ENCODE assay signal across 10 cellular contexts in the genomic region with DNA sequence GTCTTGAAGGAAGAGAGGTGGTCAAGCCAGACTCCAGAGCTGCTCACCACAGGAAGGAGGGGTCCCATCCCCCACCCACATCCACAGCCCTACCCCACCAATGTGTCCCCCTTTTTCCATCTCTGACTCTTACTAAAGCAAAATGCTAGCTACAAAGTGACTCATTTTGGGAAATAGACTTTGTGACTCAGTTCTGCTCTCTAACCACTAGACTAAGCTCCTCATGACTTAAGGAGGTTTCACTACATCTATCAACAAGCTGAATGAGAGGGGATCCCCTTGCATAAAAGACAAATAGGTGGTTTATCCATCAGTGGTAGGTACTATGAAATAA. TPM values are rescaled to one million over a fixed set of nuclear protein-coding genes. Genes with fewer than 3 reads are reported as not detected.
DNase-seq lines count a peak whose midpoint lies in the region; ATAC-seq, FAIRE-seq and TF ChIP-seq lines count a peak whose summit lies in the region.
"Had no signal": no experiment of that assay in that cellular context is flagged by ENCODE, and none has a peak within 500 bp of the region (broad histone marks: within the 10 kb centered on the region; RNA-seq: fewer than 3 reads in every experiment).

No MANE protein-coding gene starts in this region.

- H3K27me3 ChIP-seq in GM12878 (replicated peaks in 1 of 2; ENCODE audit: control insufficient read depth in 2 of 2, insufficient read depth in 2 of 2, low read length in 1 of 2) (no peaks in the 10 kb centered on the region), heart right ventricle (peaks cover 0 to 4% (median 0%) of the 10 kb centered on the region in 7 donors)
- H3K27me3 ChIP-seq in CD8-positive, alpha-beta T cell (ENCODE audit: insufficient read depth, low read length): no peaks in the 10 kb centered on the region

- TF ChIP-seq POLR2A in GM12878 (IDR thresholded peaks at IDR 0.05; ENCODE audit: low read depth, low read length): no peak

- H3K27ac Mint-ChIP-seq in naive thymus-derived CD8-positive, alpha-beta T cell: no peak overlapping the region
- H3K27ac Mint-ChIP-seq in CD8-positive, alpha-beta T cell: no peak overlapping the region

- SMC1A ChIA-PET in GM12878 (lab: Charles Lee; ENCODE audit: uncharacterized antibody, unreplicated experiment): interaction anchor here (0.8 to 4.5 kb wide), 5 partner anchors 9 to 41 kb away, joined by 3 to 38 read pairs (median 3); no protein-coding TSS in a partner anchor

- H3K79me2 ChIP-seq in GM12878 (ENCODE audit: control insufficient read depth, insufficient read depth, low read length): no peaks in the 10 kb centered on the region

- peak; percentile 99 for ATAC-seq in HG03378 (IDR thresholded peaks at IDR 0.05; ENCODE audit: unreplicated experiment)
- peak; percentile 96 for ATAC-seq in GM12878
- no peak for ATAC-seq in naive thymus-derived CD8-positive, alpha-beta T cell
- no peak for ATAC-seq in CD8-positive, alpha-beta T cell
- no peak for ATAC-seq in heart right ventricle

- H3K36me3 Mint-ChIP-seq in naive thymus-derived CD8-positive, alpha-beta T cell: no peaks in the 10 kb centered on the region
- H3K36me3 Mint-ChIP-seq in CD8-positive, alpha-beta T cell: no peaks in the 10 kb centered on the region

- H3K27me3 Mint-ChIP-seq in naive thymus-derived CD8-positive, alpha-beta T cell: peaks cover 0 to 24% (median 2%) of the 10 kb centered on the region in 5 donors
- no peaks in the 10 kb centered on the region for H3K27me3 Mint-ChIP-seq in CD8-positive, alpha-beta T cell (ENCODE audit: low read depth)

- DNase-seq in GM12865 (ENCODE audit: low read depth) (peak; percentile 81), GM20000 (ENCODE audit: low spot score) (peak; percentile 39), GM12878 (ENCODE audit: low read depth, low spot score) (peak; percentile 77), heart right ventricle (no peak), globus pallidus (ENCODE audit: low spot score) (no peak)
- no peak for DNase-seq in naive thymus-derived CD8-positive, alpha-beta T cell
- DNase-seq in CD8-positive, alpha-beta T cell: no peak
- DNase-seq: activated CD4-positive, CD25-positive, alpha-beta regulatory T cell treated with anti-CD3 and anti-CD28 coated beads, Interleukin-2, amount 50 U/mL, for 72 hours had no signal

- POLR2A ChIA-PET in GM12878 (lab: Charles Lee): interaction anchor here (1.1 kb wide), 1 partner anchor 45 kb away, joined by 8 read pairs; no protein-coding TSS in a partner anchor
- POLR2A ChIA-PET in naive thymus-derived CD8-positive, alpha-beta T cell (lab: Charles Lee): interaction anchor here (1.3 kb wide), 1 partner anchor 35 kb away, joined by 3 read pairs; the partner anchor contains the start of gene ADRB2
- POLR2A ChIA-PET in CD8-positive, alpha-beta T cell (lab: Charles Lee): no interaction called here

- no peak overlapping the region for H3K27ac ChIP-seq in GM12878 (ENCODE audit: control insufficient read depth, insufficient read depth)
- no peak overlapping the region for H3K27ac ChIP-seq in CD8-positive, alpha-beta T cell (ENCODE audit: low read depth, low read length)
- no peak overlapping the region for H3K27ac ChIP-seq in heart right ventricle

- H3K9me3 ChIP-seq in GM12878 (replicated peaks; ENCODE audit: control insufficient read depth, insufficient read depth, low read length) (no peaks in the 10 kb centered on the region), heart right ventricle (no peaks in the 10 kb centered on the region)
- no peaks in the 10 kb centered on the region for H3K9me3 ChIP-seq in CD8-positive, alpha-beta T cell (ENCODE audit: low read length)

- no peaks in the 10 kb centered on the region for H3K9me3 Mint-ChIP-seq in naive thymus-derived CD8-positive, alpha-beta T cell
- no peaks in the 10 kb centered on the region for H3K9me3 Mint-ChIP-seq in CD8-positive, alpha-beta T cell

- H3K36me3 ChIP-seq in GM12878 (ENCODE audit: control insufficient read depth in 2 of 2, insufficient read depth in 2 of 2, low read length in 1 of 2) (no peaks in the 10 kb centered on the region), heart right ventricle (no peaks in the 10 kb centered on the region)
- H3K36me3 ChIP-seq in CD8-positive, alpha-beta T cell (ENCODE audit: insufficient read depth, low read length): no peaks in the 10 kb centered on the region

- TF ChIP-seq CTCF in GM12865 (IDR thresholded peaks at IDR 0.05; ENCODE audit: insufficient read depth, low read depth, low read length, missing control alignments): no peak
- no peak for TF ChIP-seq CTCF in GM20000 (IDR thresholded peaks at IDR 0.05; ENCODE audit: extremely low read depth, missing control alignments)
- TF ChIP-seq CTCF in GM12878 (IDR thresholded peaks at IDR 0.05 in 2 of 3, conservative IDR thresholded peaks at IDR 0.05 in 1 of 3; ENCODE audit: control insufficient read depth in 2 of 3, extremely low read depth in 1 of 3, insufficient read depth in 1 of 3, low read depth in 3 of 3, low read length in 3 of 3): no peak
- TF ChIP-seq CTCF in CD8-positive, alpha-beta T cell (IDR thresholded peaks at IDR 0.05): no peak
- no peak for TF ChIP-seq CTCF in heart right ventricle (IDR thresholded peaks at IDR 0.05)

- no peak overlapping the region for H3K4me3 Mint-ChIP-seq in naive thymus-derived CD8-positive, alpha-beta T cell
- H3K4me3 Mint-ChIP-seq in CD8-positive, alpha-beta T cell: no peak overlapping the region

- 0 out of 2 replicates have a peak, but pooled peaks have one; percentile 6 for TF ChIP-seq RAD21 in GM12878 (IDR thresholded peaks at IDR 0.05; ENCODE audit: insufficient read depth, low read depth, low read length)

- no peak overlapping the region for H3K9ac ChIP-seq in GM12878 (ENCODE audit: control insufficient read depth, insufficient read depth, low read length)

- peak; percentile 35 for FAIRE-seq in GM12878 (lab: Jason Lieb, UNC)
- FAIRE-seq: islet of Langerhans had no signal

- RAD21 ChIA-PET in GM12878 (lab: Charles Lee; ENCODE audit: unreplicated experiment): interaction anchor here (0.9 to 2.3 kb wide), 7 partner anchors 14 to 52 kb away, joined by 3 to 8 read pairs (median 4); no protein-coding TSS in a partner anchor

- in situ Hi-C loops in GM12878 (cut with MboI): no loop called here

- BruUV-seq in GM12878 (replicated peaks; lab: Mats Ljungman, UMichigan): no TSS peak

- H3K4me2 ChIP-seq in GM12878 (ENCODE audit: control insufficient read depth, insufficient read depth): peak overlapping the region; percentile 53

- H3K4me1 ChIP-seq in GM12878 (ENCODE audit: control insufficient read depth, insufficient read depth, low read length) (peaks cover 37% of the 10 kb centered on the region), heart right ventricle (peaks cover 0 to 27% (median 0%) of the 10 kb centered on the region in 9 donors)
- no peaks in the 10 kb centered on the region for H3K4me1 ChIP-seq in CD8-positive, alpha-beta T cell (ENCODE audit: insufficient read depth, low read length)

- no peaks in the 10 kb centered on the region for H4K20me1 ChIP-seq in GM12878 (ENCODE audit: control insufficient read depth, insufficient read depth)

- peak; percentile 53 to 93; a peak in 2 of 4 replicates for TF ChIP-seq EP300 in GM12878 (IDR thresholded peaks at IDR 0.05; ENCODE audit: borderline replicate concordance in 1 of 2, control insufficient read depth in 1 of 2, low read depth in 2 of 2, low read length in 2 of 2)

- no peak overlapping the region for H2AFZ ChIP-seq in GM12878 (ENCODE audit: control insufficient read depth, low read depth, low read length)

- CTCF ChIA-PET in GM12878 (lab: Yijun Ruan, JAX): interaction anchor here (1.1 to 2.3 kb wide), 7 partner anchors 16 to 167 kb away, joined by 3 to 9 read pairs (median 6); no protein-coding TSS in a partner anchor
- CTCF ChIA-PET in CD8-positive, alpha-beta T cell (lab: Charles Lee): interaction anchor here (1.5 kb wide), 1 partner anchor 167 kb away, joined by 3 read pairs; no protein-coding TSS in a partner anchor

- H3K4me1 Mint-ChIP-seq in naive thymus-derived CD8-positive, alpha-beta T cell: peaks cover 0 to 17% (median 0%) of the 10 kb centered on the region in 4 donors
- no peaks in the 10 kb centered on the region for H3K4me1 Mint-ChIP-seq in CD8-positive, alpha-beta T cell (ENCODE audit: low read depth)

- intact Hi-C loops in GM12878 (cut with micrococcal nuclease; ENCODE audit: unreplicated experiment) (loop anchor here (5.0 kb wide), 1 partner anchor 44 kb away; no protein-coding TSS in a partner anchor), heart right ventricle (cut with DNase I) (no loop called here)
- intact Hi-C loops in CD8-positive, alpha-beta T cell (cut with DNase I, micrococcal nuclease): no loop called here

- H3K4me3 ChIP-seq in GM12865 (ENCODE audit: low read depth, low read length): no peak overlapping the region
- H3K4me3 ChIP-seq in GM12878: no peak overlapping the region
- no peak overlapping the region for H3K4me3 ChIP-seq in CD8-positive, alpha-beta T cell (ENCODE audit: low read depth, low read length)
- no peak overlapping the region for H3K4me3 ChIP-seq in heart right ventricle

TF ChIP-seq in GM12878, 131 proteins besides CTCF, POLR2A, EP300 and RAD21 (continues in another document):
- TF ChIP-seq CBX5 (IDR thresholded peaks at IDR 0.05; ENCODE audit: low read depth) (no peak), DPF2 (IDR thresholded peaks at IDR 0.05) (peak; percentile 80), SREBF1 (IDR thresholded peaks at IDR 0.05; ENCODE audit: low read length) (no peak), RBBP5 (conservative IDR thresholded peaks at IDR 0.05) (no peak), LARP7 (IDR thresholded peaks at IDR 0.05) (no peak)

RNA-seq across cellular contexts. Expression of gene ADRB2, which starts 35.1 kb away (rescaled TPM):
- 0.42 and 0.73 TPM in 2 replicates for total RNA-seq in GM12878 (2013; cell fraction: nucleolus; rRNA removed)
- total RNA-seq in GM12878 (2014; rRNA removed) (0.16 and 0.34 TPM in 2 replicates), GM12878 (2014; rRNA removed; fragmentation: Illumina TruSeq; extraction: Trizol) (0.09 and 0.18 TPM in 2 replicates), GM12878 (2021) (0.11 and 0.18 TPM in 2 replicates), heart right ventricle (1 to 10 TPM; 3.5 to 7.8 (median 4.5) TPM)
- polyA plus RNA-seq in GM12878 (2011; ENCODE audit: low read depth): not detected
- polyA plus RNA-seq in GM12878 (2011; rRNA removed) (0.06 TPM in 1 of 2 replicates, not detected in the other), GM12878 (2014; fragmentation: Illumina TruSeq; extraction: Trizol) (0.08 and 0.18 TPM in 2 replicates), GM12878 (2014; fragmentation: Nextera tagmentation; extraction: Ambion mirVana) (under 1 TPM; 0.03 to 0.04 TPM), GM12878 (2014; rRNA removed) (0.15 and 0.24 TPM in 2 replicates), GM12878 (2016; fragmentation: Nextera tagmentation; extraction: Ambion mirVana) (under 1 TPM; 0.21 to 0.28 TPM), heart right ventricle (1 to 10 TPM; 1.8 to 2.3 TPM)
- polyA plus RNA-seq in GM12878 (2011; cell fraction: cytosol; rRNA removed): 0.06 and 0.08 TPM in 2 replicates
- polyA plus RNA-seq in GM12878 (2011; cell fraction: nucleus; rRNA removed): 0.09 and 0.15 TPM in 2 replicates
- 0.07 TPM in 1 of 2 replicates, not detected in the other for polyA plus RNA-seq in GM12878 (2012)
- 0.29 and 0.46 TPM in 2 replicates for polyA minus RNA-seq in GM12878 (2011; rRNA and poly(A)+ RNA removed)
- polyA minus RNA-seq in GM12878 (2011; cell fraction: cytosol; rRNA and poly(A)+ RNA removed): not detected in 2 replicates
- 0.60 and 0.77 TPM in 2 replicates for polyA minus RNA-seq in GM12878 (2011; cell fraction: nucleus; rRNA and poly(A)+ RNA removed)
- 1 to 10 TPM; 2.1 to 2.2 TPM for total RNA-seq in naive thymus-derived CD8-positive, alpha-beta T cell
- 10 to 100 TPM in 1 of 3 donors, under 1 TPM in 1, not detected in 1; 0.33 to 12.9 TPM for polyA plus RNA-seq in naive thymus-derived CD8-positive, alpha-beta T cell
- total RNA-seq in CD8-positive, alpha-beta T cell: 1 to 10 TPM; 7.6 to 8.8 TPM

Comparison
In these comparisons a context has a peak if more than half of its experiments do, and no peak if none do; other contexts are left out.
1. DNase-seq: peak in GM12865 (single experiment), GM20000 (single experiment) and GM12878 (single experiment); none in naive thymus-derived CD8-positive, alpha-beta T cell (0 of 10), CD8-positive, alpha-beta T cell (0 of 7), heart right ventricle (0 of 2) and globus pallidus (single experiment).
2. ATAC-seq: peak in HG03378 (single experiment) and GM12878 (single experiment); none in naive thymus-derived CD8-positive, alpha-beta T cell (0 of 2), CD8-positive, alpha-beta T cell (single experiment) and heart right ventricle (0 of 8).